Comparison of ENCODE assay signal across 16 cellular contexts in genomic region chr2:207879536-207879935, GRCh38.
DNase-seq lines count a peak whose midpoint lies in the region; ATAC-seq and TF ChIP-seq lines count a peak whose summit lies in the region.
"Had no signal": no experiment of that assay in that cellular context is flagged by ENCODE, and none has a peak within 500 bp of the region (broad histone marks: within the 10 kb centered on the region; RNA-seq: fewer than 3 reads in every experiment).

No MANE protein-coding gene starts in this region.

- no peak overlapping the region for H2AFZ ChIP-seq in IMR-90 (replicated peaks; ENCODE audit: low read length, poor library complexity)

- TF ChIP-seq POLR2A in IMR-90 (IDR thresholded peaks at IDR 0.05; ENCODE audit: low read depth, low read length), result no peak

- no peak for TF ChIP-seq CTCF in IMR-90 (conservative IDR thresholded peaks at IDR 0.05; ENCODE audit: low read depth, low read length)
- no peak for TF ChIP-seq CTCF in left lung (IDR thresholded peaks at IDR 0.05)

- no peak overlapping the region for H3K4me3 ChIP-seq in IMR-90 (ENCODE audit: insufficient read depth, low read depth, low read length)
- H3K4me3 ChIP-seq in left lung, result no peak overlapping the region
- no peak overlapping the region for H3K4me3 ChIP-seq in MG63
- H3K4me3 ChIP-seq: left ventricle myocardium inferior, vagina had no signal

- in situ Hi-C loops in IMR-90 (cut with MboI; ENCODE audit: low sequenced_read_pairs), result no loop called here

- H3K9ac ChIP-seq in IMR-90 (ENCODE audit: low read depth, low read length), result no peak overlapping the region

- H2AK9ac ChIP-seq in IMR-90 (replicated peaks; ENCODE audit: low read depth, low read length, poor library complexity), result no peak overlapping the region

- 88% methylated on average over 1 of the region's 2 CpGs; no CpG with 5 or more reads in 1 of the 2 experiments for WGBS in IMR-90 (ENCODE audit: extremely low coverage in 2 of 2, insufficient read length in 1 of 2), 2 experiments

- H3K4me1 ChIP-seq in IMR-90 (ENCODE audit: control insufficient read depth, insufficient read depth, low read length) (peaks cover 2% of the 10 kb centered on the region; the same call in 1 of the 2 replicates), left lung (peaks cover 0 to 9% of the 10 kb centered on the region in 2 donors)
- H3K4me1 ChIP-seq: vagina had no signal

- no peak overlapping the region for H3K4ac ChIP-seq in IMR-90 (ENCODE audit: low read depth, low read length)

- no peak overlapping the region for H2BK20ac ChIP-seq in IMR-90 (ENCODE audit: low read depth, low read length)

- POLR2A ChIA-PET in IMR-90 (lab: Charles Lee; ENCODE audit: unreplicated experiment), result no interaction called here

- no peak overlapping the region for H4K91ac ChIP-seq in IMR-90 (ENCODE audit: insufficient read depth, low read depth, low read length)

- peak; percentile 83 for ATAC-seq in IMR-90 (ENCODE audit: low read depth)
- peak; percentile 43 for ATAC-seq in left lung
- ATAC-seq: activated T-cell treated with anti-CD3 and anti-CD28 coated beads, Interleukin-2, amount 50 U/mL, for 72 hours had no signal

- no peaks in the 10 kb centered on the region for H3K79me1 ChIP-seq in IMR-90 (ENCODE audit: low read depth in 1 of 2, low read length in 2 of 2)

- peak; percentile 54 for DNase-seq in AG08396 (ENCODE audit: low spot score)
- DNase-seq in IMR-90, result peak; percentile 46
- DNase-seq in dedifferentiated amniotic fluid mesenchymal stem cell (ENCODE audit: extremely low spot score), result peak; percentile 47
- no peak for DNase-seq in left lung
- DNase-seq in D341Med (ENCODE audit: low spot score), result no peak
- no peak for DNase-seq in MG63
- no peak for DNase-seq in foreskin melanocyte
- no peak for DNase-seq in superior temporal gyrus (ENCODE audit: extremely low spot score)
- DNase-seq: activated CD4-positive, alpha-beta T cell treated with anti-CD3 and anti-CD28 coated beads, Interleukin-2, amount 50 U/mL, for 4 hours; activated T-cell treated with anti-CD3 and anti-CD28 coated beads, Interleukin-2, amount 50 U/mL, for 72 hours; left ventricle myocardium inferior; naive B cell; NCI-H1694 treated with DMSO at 0.1 percent for 48 hours; NCI-H510A; stimulated activated naive CD4-positive, alpha-beta T cell had no signal

- intact Hi-C loops in IMR-90 (cut with micrococcal nuclease) (no loop called here), left lung (cut with DNase I) (no loop called here)

- H3K36me3 ChIP-seq in IMR-90 (ENCODE audit: control insufficient read depth, insufficient read depth, low read length), result no peaks in the 10 kb centered on the region
- H3K36me3 ChIP-seq in left lung, result no peaks in the 10 kb centered on the region
- H3K36me3 ChIP-seq in MG63, result no peaks in the 10 kb centered on the region
- H3K36me3 ChIP-seq: left ventricle myocardium inferior, vagina had no signal

- no peak overlapping the region for H3K23ac ChIP-seq in IMR-90 (ENCODE audit: low read depth, low read length)

- H3K14ac ChIP-seq in IMR-90 (replicated peaks; ENCODE audit: low read depth, low read length), result no peak overlapping the region

- no peak overlapping the region for H2BK15ac ChIP-seq in IMR-90 (ENCODE audit: low read depth, low read length)

- H3K27me3 ChIP-seq in IMR-90 (ENCODE audit: control insufficient read depth, insufficient read depth, low read length), result no peaks in the 10 kb centered on the region
- no peaks in the 10 kb centered on the region for H3K27me3 ChIP-seq in left lung
- H3K27me3 ChIP-seq in MG63, result no peaks in the 10 kb centered on the region
- H3K27me3 ChIP-seq: vagina had no signal

- H3K27ac ChIP-seq in IMR-90 (ENCODE audit: insufficient read depth, low read length) (no peak overlapping the region), left lung (no peak overlapping the region)
- H3K27ac ChIP-seq: left ventricle myocardium inferior, vagina had no signal

- H2AK5ac ChIP-seq in IMR-90 (ENCODE audit: low read depth, low read length), result no peak overlapping the region

- TF ChIP-seq RAD21 in IMR-90 (IDR thresholded peaks at IDR 0.05; ENCODE audit: low read length), result no peak

- H3K9me3 ChIP-seq in IMR-90 (ENCODE audit: control insufficient read depth, insufficient read depth, low read length), result no peaks in the 10 kb centered on the region
- no peaks in the 10 kb centered on the region for H3K9me3 ChIP-seq in left lung
- H3K9me3 ChIP-seq in MG63, result no peaks in the 10 kb centered on the region
- H3K9me3 ChIP-seq: left ventricle myocardium inferior, vagina had no signal

- H2BK120ac ChIP-seq in IMR-90 (ENCODE audit: low read depth, low read length), result no peak overlapping the region

- H3K56ac ChIP-seq in IMR-90 (ENCODE audit: extremely low read depth, insufficient read depth, low read length), result no peak overlapping the region

- H3K4me2 ChIP-seq in IMR-90 (ENCODE audit: low read depth, low read length), result no peak overlapping the region

- no TSS peak for BruUV-seq in IMR-90 (replicated peaks; lab: Mats Ljungman, UMichigan)

- dilution Hi-C loops in IMR-90 (cut with HindIII; ENCODE audit: low sequenced_read_pairs, unreplicated experiment), result no loop called here

- H4K8ac ChIP-seq in IMR-90 (ENCODE audit: low read depth in 2 of 2, low read length in 2 of 2), result no peak overlapping the region

- no peak overlapping the region for H3K18ac ChIP-seq in IMR-90 (ENCODE audit: low read depth, low read length)

- H3K9me1 ChIP-seq in IMR-90 (ENCODE audit: insufficient read depth, low read length), result no peaks in the 10 kb centered on the region; the same call in 1 of the 2 replicates

- H2BK5ac ChIP-seq in IMR-90 (ENCODE audit: low read depth, low read length, poor library complexity, severe bottlenecking), result no peak overlapping the region

- CTCF ChIA-PET in IMR-90 (lab: Yijun Ruan, JAX), result interaction anchor here (0.5 to 1.6 kb wide), 3 partner anchors 10 to 355 kb away, joined by 3 to 4 read pairs (median 3); no protein-coding TSS in a partner anchor

- no peaks in the 10 kb centered on the region for H4K20me1 ChIP-seq in IMR-90 (ENCODE audit: insufficient read depth, low read length)

- H4K5ac ChIP-seq in IMR-90 (ENCODE audit: low read depth, low read length), result no peak overlapping the region

TF ChIP-seq in IMR-90, 13 proteins besides CTCF, POLR2A, EP300 and RAD21:
- TF ChIP-seq RCOR1 (IDR thresholded peaks at IDR 0.05; ENCODE audit: insufficient replicate concordance, low read length) (no peak), SMC3 (IDR thresholded peaks at IDR 0.05; ENCODE audit: low read depth, low read length) (no peak), BHLHE40 (IDR thresholded peaks at IDR 0.05; ENCODE audit: low read depth, low read length) (no peak), RFX5 (IDR thresholded peaks at IDR 0.05; ENCODE audit: low read depth, low read length) (no peak), CEBPB (IDR thresholded peaks at IDR 0.05; ENCODE audit: low read depth, low read length) (no peak), MAFK (IDR thresholded peaks at IDR 0.05; ENCODE audit: low read depth, low read length) (no peak), USF2 (IDR thresholded peaks at IDR 0.05; ENCODE audit: low read depth, low read length) (no peak), ELK1 (IDR thresholded peaks at IDR 0.05; ENCODE audit: borderline replicate concordance, low read depth, low read length) (no peak), NFE2L2 (IDR thresholded peaks at IDR 0.05; ENCODE audit: low read depth, low read length) (no peak), CHD1 (IDR thresholded peaks at IDR 0.05; ENCODE audit: low read depth, low read length) (no peak), MXI1 (IDR thresholded peaks at IDR 0.05; ENCODE audit: borderline replicate concordance, low read depth, low read length) (no peak), MAZ (IDR thresholded peaks at IDR 0.05; ENCODE audit: borderline replicate concordance, low read depth, low read length) (no peak), FOS (IDR thresholded peaks at IDR 0.05; ENCODE audit: low read depth, low read length) (no peak)
TF ChIP-seq in IMR-90: peak in this region for 0.

Comparison
In these comparisons a context has a peak if more than half of its experiments do, and no peak if none do; other contexts are left out.
1. DNase-seq: peak in AG08396 (single experiment), IMR-90 (single experiment) and dedifferentiated amniotic fluid mesenchymal stem cell (single experiment); none in left lung (0 of 2), D341Med (single experiment), MG63 (single experiment), foreskin melanocyte (single experiment) and superior temporal gyrus (single experiment).